10 cellular contexts compared by ENCODE assay signal in genomic region chr13:112073245-112074138, GRCh38. TPM values are rescaled to one million over a fixed set of nuclear protein-coding genes. Genes with fewer than 3 reads are reported as not detected.
A peak's percentile ranks its signal among the peaks of the same experiment; 100 is the strongest.
DNase-seq lines count a peak whose midpoint lies in the region; TF ChIP-seq lines count a peak whose summit lies in the region.
"Had no signal": no experiment of that assay in that cellular context is flagged by ENCODE, and none has a peak within 500 bp of the region (broad histone marks: within the 10 kb centered on the region; RNA-seq: fewer than 3 reads in every experiment).

No MANE protein-coding gene starts in this region.

- H3K4me3 Mint-ChIP-seq in MCF 10A (ENCODE audit: unreplicated experiment): no peak overlapping the region

- no peaks in the 10 kb centered on the region for H3K36me3 ChIP-seq in breast epithelium
- H3K36me3 ChIP-seq in testis (ENCODE audit: low read depth, missing control alignments): no peaks in the 10 kb centered on the region

- H3K9me3 ChIP-seq in breast epithelium: no peaks in the 10 kb centered on the region
- no peaks in the 10 kb centered on the region for H3K9me3 ChIP-seq in testis

- no peaks in the 10 kb centered on the region for H3K9me3 Mint-ChIP-seq in MCF 10A (ENCODE audit: unreplicated experiment)

- CTCF ChIA-PET in MCF 10A (lab: Yijun Ruan, JAX): no interaction called here

- TF ChIP-seq POLR2A in breast epithelium (IDR thresholded peaks at IDR 0.05): no peak
- TF ChIP-seq POLR2A in testis (IDR thresholded peaks at IDR 0.05): no peak

- no peaks in the 10 kb centered on the region for H3K4me1 Mint-ChIP-seq in MCF 10A (ENCODE audit: insufficient read depth, unreplicated experiment)

- peaks cover 5 to 88% of the 10 kb centered on the region in 2 donors for H3K27me3 ChIP-seq in breast epithelium
- peaks cover 7% of the 10 kb centered on the region for H3K27me3 ChIP-seq in testis

- POLR2A ChIA-PET in MCF 10A (lab: Yijun Ruan, JAX): no interaction called here

- H3K36me3 Mint-ChIP-seq in MCF 10A (ENCODE audit: insufficient read depth, unreplicated experiment): peaks cover 6% of the 10 kb centered on the region

- no TSS peak for BruUV-seq in MCF 10A (replicated peaks; lab: Mats Ljungman, UMichigan)

- DNase-seq in breast epithelium (ENCODE audit: low spot score in 2 of 2) (no peak), MCF 10A (ENCODE audit: unreplicated experiment) (no peak), NCI-H69 (lab: John Stamatoyannopoulos, UW) (peak; percentile 75), iPS-NIHi11 (ENCODE audit: low spot score) (peak; percentile 72), testis (no peak), cerebellar cortex (ENCODE audit: low spot score) (no peak), SHP77 (lab: John Stamatoyannopoulos, UW) (no peak), COLO829 (ENCODE audit: low spot score) (no peak)

- TF ChIP-seq CTCF in breast epithelium (IDR thresholded peaks at IDR 0.05) (no peak), MCF 10A (IDR thresholded peaks at IDR 0.05; ENCODE audit: unreplicated experiment) (no peak), testis (IDR thresholded peaks at IDR 0.05) (no peak)

- H3K4me3 ChIP-seq in breast epithelium (peak overlapping the region in 2 of 3 donors; percentile 22 to 47), testis (peak overlapping the region; percentile 26 to 56)

- intact Hi-C loops in breast epithelium (cut with DNase I; ENCODE audit: low total_unique reads): no loop called here
- intact Hi-C loops in MCF 10A (cut with micrococcal nuclease): no loop called here
- intact Hi-C loops in testis (cut with DNase I; ENCODE audit: low total_unique reads): no loop called here

- no peaks in the 10 kb centered on the region for H3K27me3 Mint-ChIP-seq in MCF 10A (ENCODE audit: insufficient read depth, unreplicated experiment)

- WGBS in testis, 2 donors: 2 to 3% methylated on average over 43 to 77 of the region's 77 CpGs

- no peak overlapping the region for H3K27ac ChIP-seq in breast epithelium
- H3K27ac ChIP-seq in testis: peak overlapping the region; percentile 21 to 41

- H3K4me1 ChIP-seq in breast epithelium (peaks cover 0 to 4% of the 10 kb centered on the region in 2 donors), testis (no peaks in the 10 kb centered on the region)

- H3K27ac Mint-ChIP-seq in MCF 10A (ENCODE audit: low read depth, unreplicated experiment): no peak overlapping the region

RNA-seq across cellular contexts. Expression of gene SOX1, which starts 6.5 kb away (rescaled TPM):
- total RNA-seq in breast epithelium: not detected
- not detected in 2 replicates for total RNA-seq in MCF 10A (2022)
- total RNA-seq in testis: 1 to 10 TPM; 4.6 TPM
- 1.7 TPM for polyA plus RNA-seq in testis (ENCODE audit: insufficient read depth, low read depth, low replicate concordance)
- total RNA-seq: bronchial epithelial cell, HT-29 had no signal

Comparison
In these comparisons a context has a peak if more than half of its experiments do, and no peak if none do; other contexts are left out.
1. DNase-seq: peak in NCI-H69 (single experiment) and iPS-NIHi11 (single experiment); none in breast epithelium (0 of 2), MCF 10A (single experiment), testis (single experiment), cerebellar cortex (single experiment), SHP77 (0 of 2) and COLO829 (single experiment).
2. H3K27ac ChIP-seq: peak in testis (2 of 2); none in breast epithelium (0 of 2).